ENCODE assay signal across 1 cellular context in genomic region chr12:131897276-131897675, GRCh38.
TF ChIP-seq lines count a peak whose summit lies in the region.

No MANE protein-coding gene starts in this region.

TF ChIP-seq in WTC11, 78 proteins besides CTCF, POLR2A, EP300 and RAD21 (continued from another document):
- TF ChIP-seq, protein P1, sequence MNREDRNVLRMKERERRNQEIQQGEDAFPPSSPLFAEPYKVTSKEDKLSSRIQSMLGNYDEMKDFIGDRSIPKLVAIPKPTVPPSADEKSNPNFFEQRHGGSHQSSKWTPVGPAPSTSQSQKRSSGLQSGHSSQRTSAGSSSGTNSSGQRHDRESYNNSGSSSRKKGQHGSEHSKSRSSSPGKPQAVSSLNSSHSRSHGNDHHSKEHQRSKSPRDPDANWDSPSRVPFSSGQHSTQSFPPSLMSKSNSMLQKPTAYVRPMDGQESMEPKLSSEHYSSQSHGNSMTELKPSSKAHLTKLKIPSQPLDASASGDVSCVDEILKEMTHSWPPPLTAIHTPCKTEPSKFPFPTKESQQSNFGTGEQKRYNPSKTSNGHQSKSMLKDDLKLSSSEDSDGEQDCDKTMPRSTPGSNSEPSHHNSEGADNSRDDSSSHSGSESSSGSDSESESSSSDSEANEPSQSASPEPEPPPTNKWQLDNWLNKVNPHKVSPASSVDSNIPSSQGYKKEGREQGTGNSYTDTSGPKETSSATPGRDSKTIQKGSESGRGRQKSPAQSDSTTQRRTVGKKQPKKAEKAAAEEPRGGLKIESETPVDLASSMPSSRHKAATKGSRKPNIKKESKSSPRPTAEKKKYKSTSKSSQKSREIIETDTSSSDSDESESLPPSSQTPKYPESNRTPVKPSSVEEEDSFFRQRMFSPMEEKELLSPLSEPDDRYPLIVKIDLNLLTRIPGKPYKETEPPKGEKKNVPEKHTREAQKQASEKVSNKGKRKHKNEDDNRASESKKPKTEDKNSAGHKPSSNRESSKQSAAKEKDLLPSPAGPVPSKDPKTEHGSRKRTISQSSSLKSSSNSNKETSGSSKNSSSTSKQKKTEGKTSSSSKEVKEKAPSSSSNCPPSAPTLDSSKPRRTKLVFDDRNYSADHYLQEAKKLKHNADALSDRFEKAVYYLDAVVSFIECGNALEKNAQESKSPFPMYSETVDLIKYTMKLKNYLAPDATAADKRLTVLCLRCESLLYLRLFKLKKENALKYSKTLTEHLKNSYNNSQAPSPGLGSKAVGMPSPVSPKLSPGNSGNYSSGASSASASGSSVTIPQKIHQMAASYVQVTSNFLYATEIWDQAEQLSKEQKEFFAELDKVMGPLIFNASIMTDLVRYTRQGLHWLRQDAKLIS (CRISPR knock-in tag; IDR thresholded peaks at IDR 0.05; ENCODE audit: borderline replicate concordance), result no peak
- no peak for TF ChIP-seq ESRRA (CRISPR knock-in tag; IDR thresholded peaks at IDR 0.05; ENCODE audit: borderline replicate concordance)
- TF ChIP-seq AR (CRISPR knock-in tag; IDR thresholded peaks at IDR 0.05), result no peak
- TF ChIP-seq ETV6 (CRISPR knock-in tag; IDR thresholded peaks at IDR 0.05), result no peak
- no peak for TF ChIP-seq ATF2 (CRISPR knock-in tag; IDR thresholded peaks at IDR 0.05; ENCODE audit: borderline replicate concordance, low read depth)
- no peak for TF ChIP-seq ARID4B (CRISPR knock-in tag; IDR thresholded peaks at IDR 0.05; ENCODE audit: borderline replicate concordance)
- TF ChIP-seq, protein P2, sequence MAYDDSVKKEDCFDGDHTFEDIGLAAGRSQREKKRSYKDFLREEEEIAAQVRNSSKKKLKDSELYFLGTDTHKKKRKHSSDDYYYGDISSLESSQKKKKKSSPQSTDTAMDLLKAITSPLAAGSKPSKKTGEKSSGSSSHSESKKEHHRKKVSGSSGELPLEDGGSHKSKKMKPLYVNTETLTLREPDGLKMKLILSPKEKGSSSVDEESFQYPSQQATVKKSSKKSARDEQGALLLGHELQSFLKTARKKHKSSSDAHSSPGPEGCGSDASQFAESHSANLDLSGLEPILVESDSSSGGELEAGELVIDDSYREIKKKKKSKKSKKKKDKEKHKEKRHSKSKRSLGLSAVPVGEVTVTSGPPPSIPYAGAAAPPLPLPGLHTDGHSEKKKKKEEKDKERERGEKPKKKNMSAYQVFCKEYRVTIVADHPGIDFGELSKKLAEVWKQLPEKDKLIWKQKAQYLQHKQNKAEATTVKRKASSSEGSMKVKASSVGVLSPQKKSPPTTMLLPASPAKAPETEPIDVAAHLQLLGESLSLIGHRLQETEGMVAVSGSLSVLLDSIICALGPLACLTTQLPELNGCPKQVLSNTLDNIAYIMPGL (CRISPR knock-in tag; IDR thresholded peaks at IDR 0.05), result no peak
- no peak for TF ChIP-seq ZNF671 (CRISPR knock-in tag; IDR thresholded peaks at IDR 0.05)
- no peak for TF ChIP-seq CBFB (CRISPR knock-in tag; IDR thresholded peaks at IDR 0.05; ENCODE audit: low read depth)
- no peak for TF ChIP-seq ZNF396 (CRISPR knock-in tag; IDR thresholded peaks at IDR 0.05; ENCODE audit: borderline replicate concordance)
- no peak for TF ChIP-seq ATF6 (CRISPR knock-in tag; IDR thresholded peaks at IDR 0.05)
- no peak for TF ChIP-seq FOXP4 (CRISPR knock-in tag; IDR thresholded peaks at IDR 0.05)
